In genomic region chr12:133180669-133181068, GRCh38 we compare ENCODE assay signal across 10 cellular contexts. TPM values are rescaled to one million over a fixed set of nuclear protein-coding genes. Genes with fewer than 3 reads are reported as not detected.
DNase-seq lines count a peak whose midpoint lies in the region; ATAC-seq and TF ChIP-seq lines count a peak whose summit lies in the region.
"Had no signal": no experiment of that assay in that cellular context is flagged by ENCODE, and none has a peak within 500 bp of the region (broad histone marks: within the 10 kb centered on the region; RNA-seq: fewer than 3 reads in every experiment).

No MANE protein-coding gene starts in this region.

- H3K4me3 ChIP-seq in heart right ventricle (peak overlapping the region in 6 of 10 donors; percentile 57 to 96 (median 86)), Panc1 (ENCODE audit: low read depth in 2 of 2, low read length in 2 of 2) (peak overlapping the region in 1 of 2 experiments; percentile 92; a peak in 2 of 4 replicates), upper lobe of right lung (peak overlapping the region; percentile 72), lower leg skin (ENCODE audit: low read depth, poor library complexity, severe bottlenecking) (no peak overlapping the region)

- ATAC-seq in heart right ventricle (no peak), Panc1 (no peak), upper lobe of right lung (no peak)

- 97 to 99% methylated on average over 8 of the region's 8 CpGs for WGBS in heart right ventricle, 2 donors
- WGBS in lower leg skin, 2 donors = 98% methylated on average over 8 of the region's 8 CpGs

- intact Hi-C loops in heart right ventricle (cut with DNase I) (loop anchor here in 3 of 10 donors (1.0 to 2.0 kb wide), 3 partner anchors 50 to 194 kb away; partner anchors contain the start of genes ZNF140 (in 3 of the 3), ZNF10 (in 1 of the 3), ZNF26 (in 1 of the 3) and ZNF891 (in 1 of the 3)), cardiac septum (cut with DNase I) (loop anchor here (1.0 to 2.0 kb wide), 2 partner anchors 50 to 100 kb away; partner anchors contain the start of genes ZNF10, ZNF140 and ZNF891), Panc1 (cut with micrococcal nuclease; ENCODE audit: unreplicated experiment) (no loop called here), upper lobe of right lung (cut with DNase I) (no loop called here), lower leg skin (cut with DNase I; ENCODE audit: low total_unique reads) (no loop called here)

- H3K36me3 Mint-ChIP-seq in immature natural killer cell = peaks cover 37 to 49% (median 48%) of the 10 kb centered on the region in 3 donors

- no peak for TF ChIP-seq POLR2A in lower leg skin (IDR thresholded peaks at IDR 0.05)

- DNase-seq in heart right ventricle (no peak), cardiac septum (ENCODE audit: low spot score) (no peak), Panc1 (ENCODE audit: low read depth, low spot score) (no peak), immature natural killer cell (no peak), upper lobe of right lung (no peak), anterior cingulate cortex (lab: John Stamatoyannopoulos, UW) (no peak), NCI-H1694 treated with DMSO at 0.1 percent for 48 hours (lab: John Stamatoyannopoulos, UW) (no peak), lower leg skin (ENCODE audit: low spot score in 2 of 2) (no peak)

- H3K4me1 ChIP-seq in heart right ventricle = peaks cover 0 to 12% (median 7%) of the 10 kb centered on the region in 9 donors
- no peaks in the 10 kb centered on the region for H3K4me1 ChIP-seq in Panc1 (ENCODE audit: control insufficient read depth, insufficient read depth, low read length)
- H3K4me1 ChIP-seq in upper lobe of right lung = peaks cover 8% of the 10 kb centered on the region

- POLR2A ChIA-PET in Panc1 (lab: Charles Lee) = no interaction called here

- H3K4me1 Mint-ChIP-seq in immature natural killer cell = peaks cover 22 to 40% of the 10 kb centered on the region in 2 donors

- no peak for TF ChIP-seq CTCF in heart right ventricle (IDR thresholded peaks at IDR 0.05)
- TF ChIP-seq CTCF in Panc1 (IDR thresholded peaks at IDR 0.05) = no peak
- no peak for TF ChIP-seq CTCF in upper lobe of right lung (IDR thresholded peaks at IDR 0.05)
- TF ChIP-seq CTCF in lower leg skin (IDR thresholded peaks at IDR 0.05) = no peak

- H3K9me3 Mint-ChIP-seq in immature natural killer cell = peaks cover 29 to 64% (median 47%) of the 10 kb centered on the region in 6 donors

- peaks cover 7 to 9% (median 8%) of the 10 kb centered on the region in 3 donors for H3K27me3 Mint-ChIP-seq in immature natural killer cell (ENCODE audit: low read depth in 3 of 3)

- H3K27me3 ChIP-seq in heart right ventricle (no peaks in the 10 kb centered on the region), Panc1 (ENCODE audit: control insufficient read depth, insufficient read depth, low read length) (no peaks in the 10 kb centered on the region), upper lobe of right lung (no peaks in the 10 kb centered on the region)

- CTCF ChIA-PET in Panc1 (lab: Charles Lee) = no interaction called here

- peaks cover 0 to 93% (median 20%) of the 10 kb centered on the region in 11 donors for H3K9me3 ChIP-seq in heart right ventricle
- peaks cover 52% of the 10 kb centered on the region for H3K9me3 ChIP-seq in Panc1 (ENCODE audit: control insufficient read depth, insufficient read depth, low read depth, low read length)
- peaks cover under 1% of the 10 kb centered on the region for H3K9me3 ChIP-seq in upper lobe of right lung

- H3K4me3 Mint-ChIP-seq in immature natural killer cell = peak overlapping the region; percentile 44 to 72 (median 47)

- peak overlapping the region in 3 of 6 donors; percentile 48 to 84 (median 77) for H3K27ac Mint-ChIP-seq in immature natural killer cell

- in situ Hi-C loops in Panc1 (cut with HindIII; ENCODE audit: low pct_unique_long_range_greater_than_20kb, low sequenced_read_pairs) = no loop called here

- peaks cover 0 to 32% (median 26%) of the 10 kb centered on the region in 9 donors for H3K36me3 ChIP-seq in heart right ventricle
- no peaks in the 10 kb centered on the region for H3K36me3 ChIP-seq in Panc1 (ENCODE audit: control insufficient read depth, insufficient read depth, low read length)
- peaks cover 10% of the 10 kb centered on the region for H3K36me3 ChIP-seq in upper lobe of right lung

- H3K27ac ChIP-seq in heart right ventricle (peak overlapping the region in 1 of 10 donors; percentile 69), Panc1 (ENCODE audit: low read length) (peak overlapping the region; percentile 86; the same call in 1 of the 2 replicates), upper lobe of right lung (no peak overlapping the region)

- no TSS peak for BruUV-seq in Panc1 (replicated peaks; lab: Mats Ljungman, UMichigan)

RNA-seq across cellular contexts. Expression of gene ZNF268, which starts 0.6 kb away (rescaled TPM):
- total RNA-seq in heart right ventricle = 10 to 100 TPM in 8 of 10 donors, 1 to 10 TPM in 2; 7.0 to 13.5 (median 11.5) TPM
- 1 to 10 TPM; 2.2 to 3.4 TPM for polyA plus RNA-seq in heart right ventricle
- total RNA-seq in cardiac septum = 10.4 TPM
- total RNA-seq in Panc1 (2021; ENCODE audit: unreplicated experiment) = 22.4 TPM
- polyA plus RNA-seq in Panc1 (2012; ENCODE audit: insufficient read length) = 14.6 TPM
- 10 to 100 TPM in 1 of 3 donors, 1 to 10 TPM in 2; 2.1 to 15.3 (median 6.9) TPM for polyA plus RNA-seq in immature natural killer cell
- total RNA-seq in upper lobe of right lung = 25.4 TPM
- 10 to 100 TPM in 3 of 4 donors, 1 to 10 TPM in 1; 7.1 to 24.6 (median 15.4) TPM for total RNA-seq in lower leg skin

RNA-seq across cellular contexts. Expression of gene ZNF10, which starts 50.2 kb away (rescaled TPM):
- total RNA-seq in heart right ventricle = 10 to 100 TPM in 2 of 10 donors, 1 to 10 TPM in 8; 6.5 to 10.5 (median 9.5) TPM
- 1 to 10 TPM; 3.1 to 8.8 TPM for polyA plus RNA-seq in heart right ventricle
- 8.0 TPM for total RNA-seq in cardiac septum
- total RNA-seq in Panc1 (2021; ENCODE audit: unreplicated experiment) = 12.4 TPM
- polyA plus RNA-seq in Panc1 (2012; ENCODE audit: insufficient read length) = 5.5 TPM
- 10 to 100 TPM in 1 of 3 donors, 1 to 10 TPM in 2; 5.0 to 10.4 (median 5.1) TPM for polyA plus RNA-seq in immature natural killer cell
- 8.2 TPM for total RNA-seq in upper lobe of right lung
- 1 to 10 TPM; 2.2 to 8.8 (median 5.1) TPM for total RNA-seq in lower leg skin

RNA-seq across cellular contexts. Expression of gene ZNF891, which starts 50.6 kb away (rescaled TPM):
- total RNA-seq in heart right ventricle (1 to 10 TPM in 3 of 10 donors, under 1 TPM in 7; 0.64 to 1.2 (median 0.88) TPM), cardiac septum (1.1 TPM), Panc1 (2021; ENCODE audit: unreplicated experiment) (2.2 TPM), upper lobe of right lung (2.4 TPM), lower leg skin (1 to 10 TPM; 1.0 to 1.6 (median 1.4) TPM)
- polyA plus RNA-seq in heart right ventricle (1 to 10 TPM in 1 of 2 donors, under 1 TPM in 1; 0.23 to 1.0 TPM), immature natural killer cell (under 1 TPM; 0.30 to 0.38 (median 0.37) TPM)
- polyA plus RNA-seq in Panc1 (2012; ENCODE audit: insufficient read length) = 0.47 TPM

RNA-seq across cellular contexts. Expression of gene ANHX, which starts 55.0 kb away (rescaled TPM):
- total RNA-seq in heart right ventricle (not detected), cardiac septum (not detected), Panc1 (2021; ENCODE audit: unreplicated experiment) (not detected), upper lobe of right lung (not detected), lower leg skin (not detected)
- polyA plus RNA-seq in heart right ventricle (not detected), immature natural killer cell (not detected)
- polyA plus RNA-seq in Panc1 (2012; ENCODE audit: insufficient read length) = not detected
- total RNA-seq: activated T-cell treated with anti-CD3 and anti-CD28 coated beads, Interleukin-2, amount 50 U/mL, for 72 hours; left ventricle myocardium superior had no signal
